Comparison of ENCODE assay signal across 8 cellular contexts in the genomic region with DNA sequence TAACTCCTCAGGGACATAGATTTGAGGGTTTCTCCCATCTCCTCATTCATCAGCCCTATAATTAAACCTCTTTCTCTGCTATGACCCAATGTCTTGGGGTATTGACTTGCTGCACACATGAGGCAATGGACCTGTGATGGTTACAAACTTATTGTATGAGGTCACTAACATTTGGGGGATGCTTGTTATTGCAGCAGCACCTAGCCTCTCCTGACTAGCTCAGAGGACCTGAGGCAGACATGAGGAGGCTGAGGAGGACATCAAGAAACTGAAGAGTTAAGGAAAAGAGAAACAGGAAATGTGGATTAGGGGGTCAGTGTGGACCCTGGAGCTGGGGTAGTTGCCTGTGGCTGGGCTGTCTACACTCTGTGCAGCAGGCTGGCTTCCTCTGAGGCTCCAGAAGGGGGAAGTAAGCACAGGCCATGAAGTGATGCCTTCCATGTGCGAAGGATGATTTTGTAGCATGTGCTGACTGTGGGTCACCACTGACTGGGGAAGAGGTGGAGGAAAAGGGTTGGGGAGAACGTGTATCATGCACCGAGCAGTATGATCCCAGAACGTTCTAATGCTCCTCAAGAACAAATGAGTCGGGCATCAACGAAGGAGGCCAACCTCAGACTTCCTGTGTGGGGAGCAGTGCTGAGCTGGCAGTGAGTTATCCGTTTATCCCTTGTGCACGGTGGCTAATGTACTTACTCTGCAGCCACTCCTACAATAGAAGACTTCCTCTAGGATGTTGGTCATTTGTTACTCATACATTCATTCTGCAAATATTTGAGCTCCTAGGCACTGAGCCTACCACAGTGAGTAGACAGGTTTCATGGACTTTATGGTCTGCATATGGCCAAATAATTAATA. TPM values are rescaled to one million over a fixed set of nuclear protein-coding genes. Genes with fewer than 3 reads are reported as not detected.
DNase-seq lines count a peak whose midpoint lies in the region; ATAC-seq and TF ChIP-seq lines count a peak whose summit lies in the region.

No MANE protein-coding gene starts in this region.

- peaks cover 26% of the 10 kb centered on the region for H3K9me3 Mint-ChIP-seq in WTC11

- TF ChIP-seq CTCF in AG04449 (IDR thresholded peaks at IDR 0.05; ENCODE audit: insufficient read depth, low read length, missing control alignments): no peak
- no peak for TF ChIP-seq CTCF in WTC11 (IDR thresholded peaks at IDR 0.05)

- no peaks in the 10 kb centered on the region for H3K27me3 ChIP-seq in iPS-20b (ENCODE audit: insufficient read depth, low read length)

- peak overlapping the region; percentile 51; the same call in 1 of the 2 replicates for H3K27ac Mint-ChIP-seq in WTC11

- CTCF ChIA-PET in AG04449 (lab: Yijun Ruan, JAX): interaction anchor here (0.9 to 1.9 kb wide), 4 partner anchors 11 to 367 kb away, joined by 3 to 9 read pairs (median 4); no protein-coding TSS in a partner anchor
- CTCF ChIA-PET in WTC11 (lab: Charles Lee): no interaction called here

- H3K9me3 ChIP-seq in iPS-20b (ENCODE audit: insufficient read depth, low read depth, low read length): peaks cover 7% of the 10 kb centered on the region; the same call in 1 of the 2 replicates

- H3K4me3 ChIP-seq in AG04449 (ENCODE audit: low read depth, low read length) (no peak overlapping the region), iPS-20b (ENCODE audit: low read length) (peak overlapping the region; percentile 33; the same call in 1 of the 2 replicates)

- H3K36me3 ChIP-seq in iPS-20b (ENCODE audit: insufficient read depth, low read depth, low read length): no peaks in the 10 kb centered on the region

- H3K27me3 Mint-ChIP-seq in WTC11 (ENCODE audit: low read depth): peaks cover 9% of the 10 kb centered on the region

- peaks cover 19% of the 10 kb centered on the region for H3K36me3 Mint-ChIP-seq in WTC11

- peaks cover 23% of the 10 kb centered on the region for H3K4me1 ChIP-seq in iPS-20b (ENCODE audit: insufficient read depth, low read length)

- no peak overlapping the region for H3K9ac ChIP-seq in iPS-20b (ENCODE audit: low read depth, low read length)

- ATAC-seq in WTC11: peak; percentile 27
- ATAC-seq in Right ventricle myocardium inferior: no peak

- peaks cover 43% of the 10 kb centered on the region for H3K4me1 Mint-ChIP-seq in WTC11

- intact Hi-C loops in Right ventricle myocardium inferior (cut with DNase I): loop anchor here (5.0 kb wide), 2 partner anchors 40 to 180 kb away; a partner anchor contains a TSS

- H3K27ac ChIP-seq in iPS-20b (ENCODE audit: low read length): peak overlapping the region; percentile 39

- DNase-seq in AG04449 (ENCODE audit: low read depth, low spot score): peak; percentile 62
- peak; percentile 33 for DNase-seq in HT-29 (ENCODE audit: low spot score)
- DNase-seq in WTC11 (ENCODE audit: low spot score): no peak
- DNase-seq in Right ventricle myocardium inferior (ENCODE audit: missing footprints): no peak
- DNase-seq in DMS 273 (lab: John Stamatoyannopoulos, UW; ENCODE audit: unreplicated experiment): no peak
- no peak for DNase-seq in mesenteric fat pad (ENCODE audit: low spot score)
- no peak for DNase-seq in NCI-H446 (lab: John Stamatoyannopoulos, UW)

- no peak overlapping the region for H3K4me3 Mint-ChIP-seq in WTC11

- POLR2A ChIA-PET in AG04449 (lab: Yijun Ruan, JAX) (interaction anchor here (0.6 to 1.6 kb wide), 3 partner anchors 16 to 43 kb away, joined by 3 to 15 read pairs (median 4); a partner anchor contains a TSS), WTC11 (lab: Charles Lee) (no interaction called here)

TF ChIP-seq in WTC11, 78 proteins besides CTCF, POLR2A, EP300 and RAD21:
- TF ChIP-seq, protein P1, sequence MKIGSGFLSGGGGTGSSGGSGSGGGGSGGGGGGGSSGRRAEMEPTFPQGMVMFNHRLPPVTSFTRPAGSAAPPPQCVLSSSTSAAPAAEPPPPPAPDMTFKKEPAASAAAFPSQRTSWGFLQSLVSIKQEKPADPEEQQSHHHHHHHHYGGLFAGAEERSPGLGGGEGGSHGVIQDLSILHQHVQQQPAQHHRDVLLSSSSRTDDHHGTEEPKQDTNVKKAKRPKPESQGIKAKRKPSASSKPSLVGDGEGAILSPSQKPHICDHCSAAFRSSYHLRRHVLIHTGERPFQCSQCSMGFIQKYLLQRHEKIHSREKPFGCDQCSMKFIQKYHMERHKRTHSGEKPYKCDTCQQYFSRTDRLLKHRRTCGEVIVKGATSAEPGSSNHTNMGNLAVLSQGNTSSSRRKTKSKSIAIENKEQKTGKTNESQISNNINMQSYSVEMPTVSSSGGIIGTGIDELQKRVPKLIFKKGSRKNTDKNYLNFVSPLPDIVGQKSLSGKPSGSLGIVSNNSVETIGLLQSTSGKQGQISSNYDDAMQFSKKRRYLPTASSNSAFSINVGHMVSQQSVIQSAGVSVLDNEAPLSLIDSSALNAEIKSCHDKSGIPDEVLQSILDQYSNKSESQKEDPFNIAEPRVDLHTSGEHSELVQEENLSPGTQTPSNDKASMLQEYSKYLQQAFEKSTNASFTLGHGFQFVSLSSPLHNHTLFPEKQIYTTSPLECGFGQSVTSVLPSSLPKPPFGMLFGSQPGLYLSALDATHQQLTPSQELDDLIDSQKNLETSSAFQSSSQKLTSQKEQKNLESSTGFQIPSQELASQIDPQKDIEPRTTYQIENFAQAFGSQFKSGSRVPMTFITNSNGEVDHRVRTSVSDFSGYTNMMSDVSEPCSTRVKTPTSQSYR (CRISPR knock-in tag; IDR thresholded peaks at IDR 0.05): no peak
- TF ChIP-seq SMAD3 (CRISPR knock-in tag; IDR thresholded peaks at IDR 0.05; ENCODE audit: borderline replicate concordance): peak; percentile 48; the same call in 1 of the 2 replicates
- TF ChIP-seq GRHL2 (CRISPR knock-in tag; IDR thresholded peaks at IDR 0.05; ENCODE audit: insufficient replicate concordance, severe bottlenecking): no peak

RNA-seq across cellular contexts. Expression of a gene that starts 42.1 kb away (rescaled TPM):
- not detected in 2 replicates for total RNA-seq in HT-29 (2014; rRNA removed; shearing (Covaris generic))
- 0.16 to 0.28 TPM (median 0.21 TPM) in 3 replicates for total RNA-seq in WTC11 (2021)
- total RNA-seq in Right ventricle myocardium inferior: not detected
- total RNA-seq in mesenteric fat pad: 0.16 TPM

Comparison
In these comparisons a context has a peak if more than half of its experiments do, and no peak if none do; other contexts are left out.
1. DNase-seq: peak in AG04449 (single experiment) and HT-29 (single experiment); none in WTC11 (single experiment), Right ventricle myocardium inferior (single experiment), DMS 273 (single experiment), mesenteric fat pad (single experiment) and NCI-H446 (0 of 2).